21 cellular contexts compared by ENCODE assay signal in genomic region chr12:28212182-28212581, GRCh38.
"Had no signal": no experiment of that assay in that cellular context is flagged by ENCODE, and none has a peak within 500 bp of the region (broad histone marks: within the 10 kb centered on the region; RNA-seq: fewer than 3 reads in every experiment).

No MANE protein-coding gene starts in this region.

- H3K27ac Mint-ChIP-seq: IgD-negative memory B cell had no signal

- H3K4me1 ChIP-seq: Peyer's patch, SJCRH30 had no signal

- H3K27me3 ChIP-seq: Peyer's patch, SJCRH30 had no signal

- DNase-seq: KBM-7, NCI-H1092 treated with DMSO at 0.1 percent for 48 hours, NCI-H1436, NCI-H187, NCI-H2029, NCI-H2081 treated with DMSO at 0.1 percent for 48 hours, NCI-H2171, NCI-H226, NCI-H510A, NCI-H524 treated with DMSO at 0.1 percent for 48 hours, NCI-H69, NCI-H774, OCI-M1, PC-9, Peyer's patch, SHP77 treated with DMSO at 0.1 percent for 48 hours, SJCRH30 had no signal

- ATAC-seq: Right ventricle myocardium inferior, SK-N-SH treated with all-trans-retinoic acid at 6 μM for 48 hours had no signal

- H3K4me3 Mint-ChIP-seq: IgD-negative memory B cell had no signal

- H3K27me3 Mint-ChIP-seq: IgD-negative memory B cell had no signal

- H3K4me3 ChIP-seq: PC-9, Peyer's patch, SJCRH30 had no signal

- H3K27ac ChIP-seq: HL-60, PC-9, Peyer's patch, SJCRH30 had no signal

- H3K36me3 ChIP-seq: Peyer's patch had no signal

- H3K4me2 ChIP-seq: PC-9 had no signal
